ENCODE assay signal across 8 cellular contexts in the genomic region with DNA sequence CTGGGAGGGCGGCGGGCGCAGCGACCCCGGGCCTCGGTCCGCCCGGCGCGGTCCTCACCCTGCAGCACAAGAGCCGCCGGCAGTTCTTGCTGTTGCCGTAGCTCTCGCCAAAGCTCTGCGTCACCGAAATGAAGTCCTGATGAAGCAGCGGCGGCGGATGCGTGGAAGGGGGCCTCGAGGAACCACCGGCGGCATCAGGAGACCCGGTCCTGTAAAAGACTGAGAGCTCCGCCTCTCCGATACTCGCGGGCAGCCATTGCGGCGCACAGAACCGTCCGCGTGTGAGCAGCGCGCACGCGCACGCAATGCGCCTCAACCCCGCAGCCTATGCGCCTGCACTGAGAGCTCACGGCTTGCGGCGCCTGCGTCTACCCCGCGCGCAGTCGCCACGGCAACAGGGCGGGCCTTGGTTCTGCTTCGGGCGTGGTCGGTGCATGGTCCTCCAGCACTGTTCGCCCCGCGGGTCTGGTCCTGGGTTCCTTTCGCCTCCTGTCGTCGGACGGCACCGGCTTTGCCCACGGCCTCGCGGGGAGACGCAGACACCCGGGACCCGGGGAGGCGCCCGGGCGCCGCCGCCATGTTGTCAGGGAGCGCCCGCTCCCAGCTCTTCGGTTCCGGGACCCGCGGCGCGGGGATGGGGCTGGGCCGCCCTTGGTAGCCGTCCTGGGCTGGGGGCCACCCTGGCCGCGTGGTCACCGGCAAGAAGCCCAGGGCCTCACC. TPM values are rescaled to one million over a fixed set of nuclear protein-coding genes. Genes with fewer than 3 reads are reported as not detected.
DNase-seq lines count a peak whose midpoint lies in the region; ATAC-seq, FAIRE-seq and TF ChIP-seq lines count a peak whose summit lies in the region.

No MANE protein-coding gene starts in this region.

- H3K4me1 ChIP-seq in IMR-90 (ENCODE audit: control insufficient read depth, insufficient read depth, low read length) (peaks cover 12% of the 10 kb centered on the region; the same call in 1 of the 2 replicates), esophagus (ENCODE audit: control insufficient read depth in 2 of 2, insufficient read depth in 2 of 2, low read length in 1 of 2) (peaks cover 15 to 18% of the 10 kb centered on the region in 2 donors), mucosa of rectum (ENCODE audit: control insufficient read depth in 2 of 2, insufficient read depth in 2 of 2, low read length in 2 of 2) (peaks cover 16 to 22% of the 10 kb centered on the region in 2 donors)

- POLR2A ChIA-PET in IMR-90 (lab: Charles Lee; ENCODE audit: unreplicated experiment), result interaction anchor here (0.7 to 1.3 kb wide), 2 partner anchors 75 to 111 kb away, joined by 3 to 4 read pairs; partner anchors contain the start of gene TUBB4B

- H3K36me3 ChIP-seq in IMR-90 (ENCODE audit: control insufficient read depth, insufficient read depth, low read length), result no peaks in the 10 kb centered on the region
- no peaks in the 10 kb centered on the region for H3K36me3 ChIP-seq in esophagus (ENCODE audit: control insufficient read depth in 2 of 2, insufficient read depth in 2 of 2, low read length in 1 of 2)
- H3K36me3 ChIP-seq in mucosa of rectum (ENCODE audit: control insufficient read depth in 2 of 2, insufficient read depth in 2 of 2, low read length in 2 of 2), result no peaks in the 10 kb centered on the region

- peak overlapping the region; percentile 85; the same call in 1 of the 2 replicates for H4K91ac ChIP-seq in IMR-90 (ENCODE audit: insufficient read depth, low read depth, low read length)

- H3K4ac ChIP-seq in IMR-90 (ENCODE audit: low read depth, low read length), result peak overlapping the region; percentile 93

- H2BK20ac ChIP-seq in IMR-90 (ENCODE audit: low read depth, low read length), result no peak overlapping the region

- H3K9ac ChIP-seq in IMR-90 (ENCODE audit: low read depth, low read length), result peak overlapping the region; percentile 90
- H3K9ac ChIP-seq in mucosa of rectum (ENCODE audit: low read depth in 1 of 2, low read length in 2 of 2), result peak overlapping the region; percentile 63 to 70

- no peak for TF ChIP-seq RAD21 in IMR-90 (IDR thresholded peaks at IDR 0.05; ENCODE audit: low read length)

- H2BK5ac ChIP-seq in IMR-90 (ENCODE audit: low read depth, low read length, poor library complexity, severe bottlenecking), result peak overlapping the region; percentile 43

- H3K4me3 ChIP-seq in IMR-90 (ENCODE audit: insufficient read depth, low read depth, low read length) (peak overlapping the region; percentile 76), esophagus (ENCODE audit: low read depth in 1 of 2, low read length in 2 of 2) (peak overlapping the region; percentile 84 to 95), mucosa of rectum (ENCODE audit: low read length in 2 of 2) (peak overlapping the region; percentile 79 to 80)

- H3K27ac ChIP-seq in IMR-90 (ENCODE audit: insufficient read depth, low read length) (peak overlapping the region; percentile 74), esophagus (ENCODE audit: low read depth in 2 of 2, low read length in 1 of 2) (peak overlapping the region; percentile 67 to 77), mucosa of rectum (ENCODE audit: low read depth in 2 of 2, low read length in 2 of 2) (peak overlapping the region; percentile 29 to 52)

- 1% methylated on average over 51 of the region's 86 CpGs; no CpG with 5 or more reads in 1 of the 2 experiments for WGBS in IMR-90 (ENCODE audit: extremely low coverage in 2 of 2, insufficient read length in 1 of 2), 2 experiments
- 1 to 2% methylated on average over 67 to 86 of the region's 86 CpGs for WGBS in esophagus, 2 donors

- no peak for TF ChIP-seq POLR2A in IMR-90 (IDR thresholded peaks at IDR 0.05; ENCODE audit: low read depth, low read length)

- no peaks in the 10 kb centered on the region for H3K27me3 ChIP-seq in IMR-90 (ENCODE audit: control insufficient read depth, insufficient read depth, low read length)
- no peaks in the 10 kb centered on the region for H3K27me3 ChIP-seq in esophagus (ENCODE audit: control insufficient read depth in 1 of 2, insufficient read depth in 2 of 2, low read length in 2 of 2)
- H3K27me3 ChIP-seq in mucosa of rectum (ENCODE audit: control insufficient read depth in 2 of 2, insufficient read depth in 2 of 2, low read length in 2 of 2), result no peaks in the 10 kb centered on the region

- H4K8ac ChIP-seq in IMR-90 (ENCODE audit: low read depth in 2 of 2, low read length in 2 of 2), result peak overlapping the region; percentile 77 to 96

- CTCF ChIA-PET in IMR-90 (lab: Yijun Ruan, JAX), result interaction anchor here (1.0 kb wide), 1 partner anchor 28 kb away, joined by 3 read pairs; no protein-coding TSS in a partner anchor

- peak overlapping the region; percentile 35; the same call in 1 of the 2 replicates for H3K4me2 ChIP-seq in IMR-90 (ENCODE audit: low read depth, low read length)

- peak overlapping the region; percentile 99 for H2AFZ ChIP-seq in IMR-90 (replicated peaks; ENCODE audit: low read length, poor library complexity)

- H2BK120ac ChIP-seq in IMR-90 (ENCODE audit: low read depth, low read length), result peak overlapping the region; percentile 38; the same call in 1 of the 2 replicates

- peak overlapping the region; percentile 63; the same call in 1 of the 2 replicates for H4K5ac ChIP-seq in IMR-90 (ENCODE audit: low read depth, low read length)

- peak overlapping the region; percentile 71; the same call in 1 of the 2 replicates for H3K56ac ChIP-seq in IMR-90 (ENCODE audit: extremely low read depth, insufficient read depth, low read length)

- H3K23ac ChIP-seq in IMR-90 (ENCODE audit: low read depth, low read length), result peak overlapping the region; percentile 86

- peaks cover 13 to 35% of the 10 kb centered on the region in 2 experiments for H3K79me1 ChIP-seq in IMR-90 (ENCODE audit: low read depth in 1 of 2, low read length in 2 of 2)

- dilution Hi-C loops in IMR-90 (cut with HindIII; ENCODE audit: low sequenced_read_pairs, unreplicated experiment), result no loop called here

- TF ChIP-seq CTCF in D721Med (IDR thresholded peaks at IDR 0.05; ENCODE audit: insufficient read depth, missing control alignments) (no peak), IMR-90 (conservative IDR thresholded peaks at IDR 0.05; ENCODE audit: low read depth, low read length) (peak; percentile 29; the same call in 1 of the 2 replicates)

- no TSS peak for BruUV-seq in IMR-90 (replicated peaks; lab: Mats Ljungman, UMichigan)

- H4K20me1 ChIP-seq in IMR-90 (ENCODE audit: insufficient read depth, low read length), result 0 out of 2 replicates have a peak, but pooled peaks cover 8% of the 10 kb centered on the region

- peak overlapping the region; percentile 96 for H2AK9ac ChIP-seq in IMR-90 (replicated peaks; ENCODE audit: low read depth, low read length, poor library complexity)

- peaks cover 16% of the 10 kb centered on the region for H3K9me1 ChIP-seq in IMR-90 (ENCODE audit: insufficient read depth, low read length)

- no peak for FAIRE-seq in D721Med (lab: Jason Lieb, UNC)

- DNase-seq in D721Med (ENCODE audit: insufficient read length, low spot score), result peak; percentile 97
- DNase-seq in IMR-90, result peak; percentile 91
- peak; percentile 92 for DNase-seq in OCI-M1 (lab: John Stamatoyannopoulos, UW)
- DNase-seq in activated T-cell treated with anti-CD3 and anti-CD28 coated beads, Interleukin-2, amount 50 U/mL, for 1 hour, result peak; percentile 89
- peak; percentile 84 for DNase-seq in stimulated activated CD8-positive, alpha-beta memory T cell treated with anti-CD3 and anti-CD28 coated beads, Interleukin-4, amount 100 ng/mL, for 24 hours (ENCODE audit: low read depth)

- peak overlapping the region; percentile 62; the same call in 1 of the 2 replicates for H3K18ac ChIP-seq in IMR-90 (ENCODE audit: low read depth, low read length)

- H3K9me3 ChIP-seq in IMR-90 (ENCODE audit: control insufficient read depth, insufficient read depth, low read length) (peaks cover 4% of the 10 kb centered on the region; the same call in 1 of the 2 replicates), esophagus (ENCODE audit: control insufficient read depth in 2 of 2, insufficient read depth in 1 of 2, low read depth in 1 of 2, low read length in 1 of 2) (peaks cover 0 to 5% of the 10 kb centered on the region in 2 donors), mucosa of rectum (ENCODE audit: control insufficient read depth in 2 of 2, low read length in 2 of 2) (no peaks in the 10 kb centered on the region)

- in situ Hi-C loops in IMR-90 (cut with MboI; ENCODE audit: low sequenced_read_pairs), result no loop called here

- H2AK5ac ChIP-seq in IMR-90 (ENCODE audit: low read depth, low read length), result peak overlapping the region; percentile 53; the same call in 1 of the 2 replicates

- H3K14ac ChIP-seq in IMR-90 (replicated peaks; ENCODE audit: low read depth, low read length), result peak overlapping the region; percentile 98

- ATAC-seq in GM21515 (IDR thresholded peaks at IDR 0.05; ENCODE audit: unreplicated experiment) (peak; percentile 76), IMR-90 (ENCODE audit: low read depth) (peak; percentile 99)

- no peak overlapping the region for H2BK15ac ChIP-seq in IMR-90 (ENCODE audit: low read depth, low read length)

- intact Hi-C loops in IMR-90 (cut with micrococcal nuclease), result no loop called here

RNA-seq across cellular contexts. Expression of gene GRIN1, which starts 9.3 kb away (rescaled TPM):
- total RNA-seq in IMR-90 (2012; rRNA removed), result not detected in 2 replicates
- polyA plus RNA-seq in IMR-90 (2012; rRNA removed), result 0.04 and 0.09 TPM in 2 replicates
- polyA plus RNA-seq in IMR-90 (2012; cell fraction: cytosol; rRNA removed), result 0.03 TPM in 2 replicates
- 0.15 and 0.29 TPM in 2 replicates for polyA plus RNA-seq in IMR-90 (2012; cell fraction: nucleus; rRNA removed; ENCODE audit: low replicate concordance)
- under 1 TPM; 0.06 to 0.14 TPM for polyA plus RNA-seq in esophagus

RNA-seq across cellular contexts. Expression of gene DPP7, which starts 15.1 kb away (rescaled TPM):
- total RNA-seq in IMR-90 (2012; rRNA removed), result 14.2 and 14.9 TPM in 2 replicates
- polyA plus RNA-seq in IMR-90 (2012; rRNA removed), result 76.4 and 88.2 TPM in 2 replicates
- polyA plus RNA-seq in IMR-90 (2012; cell fraction: cytosol; rRNA removed), result 66.6 and 114 TPM in 2 replicates
- 336 and 1,029 TPM in 2 replicates for polyA plus RNA-seq in IMR-90 (2012; cell fraction: nucleus; rRNA removed; ENCODE audit: low replicate concordance)
- polyA plus RNA-seq in esophagus, result 100 to 1,000 TPM in 1 of 2 donors, 10 to 100 TPM in 1; 90.4 to 129 TPM

RNA-seq across cellular contexts. Expression of gene LRRC26, which starts 40.2 kb away (rescaled TPM):
- not detected in 2 replicates for total RNA-seq in IMR-90 (2012; rRNA removed)
- not detected in 2 replicates for polyA plus RNA-seq in IMR-90 (2012; rRNA removed)
- not detected in 2 replicates for polyA plus RNA-seq in IMR-90 (2012; cell fraction: cytosol; rRNA removed)
- not detected in 2 replicates for polyA plus RNA-seq in IMR-90 (2012; cell fraction: nucleus; rRNA removed; ENCODE audit: low replicate concordance)
- under 1 TPM; 0.24 to 0.81 TPM for polyA plus RNA-seq in esophagus

RNA-seq across cellular contexts. Expression of gene TMEM210, which starts 42.2 kb away (rescaled TPM):
- not detected in 2 replicates for total RNA-seq in IMR-90 (2012; rRNA removed)
- polyA plus RNA-seq in IMR-90 (2012; rRNA removed), result not detected in 2 replicates
- not detected in 2 replicates for polyA plus RNA-seq in IMR-90 (2012; cell fraction: cytosol; rRNA removed)
- not detected in 2 replicates for polyA plus RNA-seq in IMR-90 (2012; cell fraction: nucleus; rRNA removed; ENCODE audit: low replicate concordance)
- not detected for polyA plus RNA-seq in esophagus

RNA-seq across cellular contexts. Expression of gene MAN1B1, which starts 42.8 kb away (rescaled TPM):
- 25.0 and 28.7 TPM in 2 replicates for total RNA-seq in IMR-90 (2012; rRNA removed)
- polyA plus RNA-seq in IMR-90 (2012; rRNA removed) (49.8 and 55.1 TPM in 2 replicates), esophagus (10 to 100 TPM; 28.5 to 42.3 TPM)
- polyA plus RNA-seq in IMR-90 (2012; cell fraction: cytosol; rRNA removed), result 54.5 and 68.5 TPM in 2 replicates
- polyA plus RNA-seq in IMR-90 (2012; cell fraction: nucleus; rRNA removed; ENCODE audit: low replicate concordance), result 89.2 and 183 TPM in 2 replicates

Comparison
In these comparisons a context has a peak if more than half of its experiments do, and no peak if none do; other contexts are left out.
1. Peak in every context shown above with its lines: DNase-seq, ATAC-seq, H3K4me3 ChIP-seq and H3K27ac ChIP-seq.